8 cellular contexts compared by ENCODE assay signal in the genomic region with DNA sequence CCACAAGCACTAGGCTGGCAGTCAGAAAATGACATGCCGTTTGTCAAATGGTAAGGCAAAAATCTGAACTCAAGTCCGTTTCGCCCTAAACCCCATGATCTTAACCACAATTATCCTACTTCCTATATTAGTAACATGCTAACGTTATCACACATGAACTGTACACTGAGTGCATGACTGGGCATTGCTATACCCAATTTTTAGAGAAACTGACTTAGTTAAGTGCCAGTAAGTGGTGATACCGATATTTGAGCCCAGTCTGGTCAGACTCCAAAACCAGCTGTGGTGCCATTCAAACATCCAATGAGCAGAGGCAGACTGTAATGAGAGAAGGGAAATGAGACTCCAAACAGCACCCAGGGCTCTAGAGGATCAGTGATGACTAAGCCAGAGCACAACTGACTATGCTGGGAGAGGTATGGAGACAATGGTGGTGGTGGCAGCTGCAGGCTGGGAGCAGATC.
DNase-seq lines count a peak whose midpoint lies in the region; ATAC-seq and TF ChIP-seq lines count a peak whose summit lies in the region.

No MANE protein-coding gene starts in this region.

- peak overlapping the region; percentile 54 for H3K27ac ChIP-seq in mesodermal cell (ENCODE audit: low read depth, low read length, severe bottlenecking)

- peaks cover 21% of the 10 kb centered on the region for H3K4me1 ChIP-seq in mesodermal cell (ENCODE audit: control insufficient read depth, insufficient read depth, low read length, poor library complexity, severe bottlenecking)
- no peaks in the 10 kb centered on the region for H3K4me1 ChIP-seq in mucosa of descending colon (ENCODE audit: low read depth)

- no peak for TF ChIP-seq CTCF in mucosa of descending colon (IDR thresholded peaks at IDR 0.05)

- WGBS in mesodermal cell (ENCODE audit: insufficient coverage in 2 of 2), 2 experiments: 94 to 100% methylated on average over 3 to 5 of the region's 5 CpGs

- H3K9me3 ChIP-seq in mesodermal cell (ENCODE audit: control insufficient read depth, low read length) (no peaks in the 10 kb centered on the region), mucosa of descending colon (no peaks in the 10 kb centered on the region)

- H3K4me3 ChIP-seq in mesodermal cell (ENCODE audit: extremely low read depth, insufficient read depth, low read length, poor library complexity, severe bottlenecking) (no peak overlapping the region), mucosa of descending colon (no peak overlapping the region)

- H3K36me3 ChIP-seq in mesodermal cell (ENCODE audit: control insufficient read depth, insufficient read depth, low read length): no peaks in the 10 kb centered on the region
- no peaks in the 10 kb centered on the region for H3K36me3 ChIP-seq in mucosa of descending colon (ENCODE audit: low read depth)

- intact Hi-C loops in mucosa of descending colon (cut with DNase I, micrococcal nuclease): no loop called here

- peak; percentile 36 for DNase-seq in NCI-H2107 (lab: John Stamatoyannopoulos, UW)
- no peak for DNase-seq in SW480 (ENCODE audit: low spot score)
- no peak for DNase-seq in mucosa of descending colon
- DNase-seq in NCI-H2227 (lab: John Stamatoyannopoulos, UW; ENCODE audit: unreplicated experiment): no peak
- DNase-seq in GM19238 (ENCODE audit: insufficient read length, low spot score): no peak

- ATAC-seq in GM18867 (IDR thresholded peaks at IDR 0.05; ENCODE audit: unreplicated experiment) (peak; percentile 96), HG02759 (IDR thresholded peaks at IDR 0.05; ENCODE audit: unreplicated experiment) (peak; percentile 92), mucosa of descending colon (no peak)
